ENCODE assay signal across 1 cellular context in the genomic region with DNA sequence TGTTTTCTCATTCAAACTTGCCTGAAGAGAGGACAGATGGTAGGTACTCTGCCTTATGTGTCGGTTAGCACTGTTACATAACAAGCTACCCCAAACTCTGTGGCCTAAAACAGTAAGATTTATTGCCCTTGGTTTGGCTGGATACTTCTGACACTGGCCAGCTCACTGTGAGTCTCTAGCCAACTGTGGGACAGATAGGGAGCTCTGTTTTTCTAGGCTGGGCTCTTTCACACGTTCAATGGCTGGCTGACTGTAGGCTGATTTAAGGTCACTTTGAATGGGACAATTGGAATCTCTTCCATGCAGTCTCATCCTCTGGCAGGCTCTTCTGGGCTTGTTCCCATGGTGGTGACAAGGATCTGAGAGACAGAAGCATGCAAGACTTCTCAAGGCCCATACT.
TF ChIP-seq lines count a peak whose summit lies in the region.

No MANE protein-coding gene starts in this region.

TF ChIP-seq in GM23338, 12 proteins besides CTCF, POLR2A, EP300 and RAD21 (continued from another document):
- TF ChIP-seq, protein P1, sequence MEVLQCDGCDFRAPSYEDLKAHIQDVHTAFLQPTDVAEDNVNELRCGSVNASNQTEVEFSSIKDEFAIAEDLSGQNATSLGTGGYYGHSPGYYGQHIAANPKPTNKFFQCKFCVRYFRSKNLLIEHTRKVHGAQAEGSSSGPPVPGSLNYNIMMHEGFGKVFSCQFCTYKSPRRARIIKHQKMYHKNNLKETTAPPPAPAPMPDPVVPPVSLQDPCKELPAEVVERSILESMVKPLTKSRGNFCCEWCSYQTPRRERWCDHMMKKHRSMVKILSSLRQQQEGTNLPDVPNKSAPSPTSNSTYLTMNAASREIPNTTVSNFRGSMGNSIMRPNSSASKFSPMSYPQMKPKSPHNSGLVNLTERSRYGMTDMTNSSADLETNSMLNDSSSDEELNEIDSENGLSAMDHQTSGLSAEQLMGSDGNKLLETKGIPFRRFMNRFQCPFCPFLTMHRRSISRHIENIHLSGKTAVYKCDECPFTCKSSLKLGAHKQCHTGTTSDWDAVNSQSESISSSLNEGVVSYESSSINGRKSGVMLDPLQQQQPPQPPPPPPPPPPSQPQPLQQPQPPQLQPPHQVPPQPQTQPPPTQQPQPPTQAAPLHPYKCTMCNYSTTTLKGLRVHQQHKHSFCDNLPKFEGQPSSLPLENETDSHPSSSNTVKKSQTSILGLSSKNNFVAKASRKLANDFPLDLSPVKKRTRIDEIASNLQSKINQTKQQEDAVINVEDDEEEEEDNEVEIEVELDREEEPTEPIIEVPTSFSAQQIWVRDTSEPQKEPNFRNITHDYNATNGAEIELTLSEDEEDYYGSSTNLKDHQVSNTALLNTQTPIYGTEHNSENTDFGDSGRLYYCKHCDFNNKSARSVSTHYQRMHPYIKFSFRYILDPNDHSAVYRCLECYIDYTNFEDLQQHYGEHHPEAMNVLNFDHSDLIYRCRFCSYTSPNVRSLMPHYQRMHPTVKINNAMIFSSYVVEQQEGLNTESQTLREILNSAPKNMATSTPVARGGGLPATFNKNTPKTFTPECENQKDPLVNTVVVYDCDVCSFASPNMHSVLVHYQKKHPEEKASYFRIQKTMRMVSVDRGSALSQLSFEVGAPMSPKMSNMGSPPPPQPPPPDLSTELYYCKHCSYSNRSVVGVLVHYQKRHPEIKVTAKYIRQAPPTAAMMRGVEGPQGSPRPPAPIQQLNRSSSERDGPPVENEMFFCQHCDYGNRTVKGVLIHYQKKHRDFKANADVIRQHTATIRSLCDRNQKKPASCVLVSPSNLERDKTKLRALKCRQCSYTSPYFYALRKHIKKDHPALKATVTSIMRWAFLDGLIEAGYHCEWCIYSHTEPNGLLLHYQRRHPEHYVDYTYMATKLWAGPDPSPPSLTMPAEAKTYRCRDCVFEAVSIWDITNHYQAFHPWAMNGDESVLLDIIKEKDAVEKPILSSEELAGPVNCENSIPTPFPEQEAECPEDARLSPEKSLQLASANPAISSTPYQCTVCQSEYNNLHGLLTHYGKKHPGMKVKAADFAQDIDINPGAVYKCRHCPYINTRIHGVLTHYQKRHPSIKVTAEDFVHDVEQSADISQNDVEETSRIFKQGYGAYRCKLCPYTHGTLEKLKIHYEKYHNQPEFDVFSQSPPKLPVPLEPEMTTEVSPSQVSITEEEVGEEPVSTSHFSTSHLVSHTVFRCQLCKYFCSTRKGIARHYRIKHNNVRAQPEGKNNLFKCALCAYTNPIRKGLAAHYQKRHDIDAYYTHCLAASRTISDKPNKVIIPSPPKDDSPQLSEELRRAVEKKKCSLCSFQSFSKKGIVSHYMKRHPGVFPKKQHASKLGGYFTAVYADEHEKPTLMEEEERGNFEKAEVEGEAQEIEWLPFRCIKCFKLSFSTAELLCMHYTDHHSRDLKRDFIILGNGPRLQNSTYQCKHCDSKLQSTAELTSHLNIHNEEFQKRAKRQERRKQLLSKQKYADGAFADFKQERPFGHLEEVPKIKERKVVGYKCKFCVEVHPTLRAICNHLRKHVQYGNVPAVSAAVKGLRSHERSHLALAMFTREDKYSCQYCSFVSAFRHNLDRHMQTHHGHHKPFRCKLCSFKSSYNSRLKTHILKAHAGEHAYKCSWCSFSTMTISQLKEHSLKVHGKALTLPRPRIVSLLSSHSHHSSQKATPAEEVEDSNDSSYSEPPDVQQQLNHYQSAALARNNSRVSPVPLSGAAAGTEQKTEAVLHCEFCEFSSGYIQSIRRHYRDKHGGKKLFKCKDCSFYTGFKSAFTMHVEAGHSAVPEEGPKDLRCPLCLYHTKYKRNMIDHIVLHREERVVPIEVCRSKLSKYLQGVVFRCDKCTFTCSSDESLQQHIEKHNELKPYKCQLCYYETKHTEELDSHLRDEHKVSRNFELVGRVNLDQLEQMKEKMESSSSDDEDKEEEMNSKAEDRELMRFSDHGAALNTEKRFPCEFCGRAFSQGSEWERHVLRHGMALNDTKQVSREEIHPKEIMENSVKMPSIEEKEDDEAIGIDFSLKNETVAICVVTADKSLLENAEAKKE (CRISPR knock-in tag; IDR thresholded peaks at IDR 0.05), result no peak
- TF ChIP-seq NANOG (IDR thresholded peaks at IDR 0.05; ENCODE audit: borderline replicate concordance), result no peak
TF ChIP-seq in GM23338: peak in this region for 0.
